In the genomic region with DNA sequence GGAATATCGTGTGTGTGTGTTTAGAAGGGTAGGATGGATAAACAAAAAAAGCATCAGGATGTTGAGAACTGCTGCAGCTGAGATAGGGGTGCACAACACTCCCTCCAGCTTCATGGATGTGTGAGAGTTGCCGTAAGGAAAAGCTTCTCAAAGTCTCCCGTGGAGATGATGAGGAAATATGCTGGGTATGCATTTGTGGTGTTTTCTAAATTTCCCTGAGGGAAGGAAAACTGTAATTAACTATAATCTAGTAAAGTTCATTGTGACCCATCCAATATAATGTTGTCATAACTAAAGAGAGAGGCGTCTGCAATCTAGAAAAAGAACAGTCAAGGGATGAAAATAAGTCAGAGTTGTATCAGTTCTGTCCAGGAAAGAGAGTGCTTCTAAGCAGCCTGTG, we compare ENCODE assay signal across 17 cellular contexts. TPM values are rescaled to one million over a fixed set of nuclear protein-coding genes. Genes with fewer than 3 reads are reported as not detected.
A peak's percentile ranks its signal among the peaks of the same experiment; 100 is the strongest.
DNase-seq lines count a peak whose midpoint lies in the region; ATAC-seq, FAIRE-seq and TF ChIP-seq lines count a peak whose summit lies in the region.
"Had no signal": no experiment of that assay in that cellular context is flagged by ENCODE, and none has a peak within 500 bp of the region (broad histone marks: within the 10 kb centered on the region; RNA-seq: fewer than 3 reads in every experiment).

No MANE protein-coding gene starts in this region.

- H3K36me3 ChIP-seq in osteoblast (ENCODE audit: insufficient read depth, low read length) = no peaks in the 10 kb centered on the region

- ATAC-seq in HG03469 (IDR thresholded peaks at IDR 0.05; ENCODE audit: unreplicated experiment) = no peak
- no peak for ATAC-seq in HG03354 (IDR thresholded peaks at IDR 0.05; ENCODE audit: poor library complexity, severe bottlenecking, unreplicated experiment)
- ATAC-seq: PC-3 had no signal

- no peaks in the 10 kb centered on the region for H3K9me3 ChIP-seq in osteoblast (ENCODE audit: low read depth, low read length)

- H3K4me1 ChIP-seq in osteoblast (ENCODE audit: insufficient read depth, low read length) = peaks cover 8% of the 10 kb centered on the region

- peak; percentile 95 for FAIRE-seq in endometrium (lab: Jason Lieb, UNC)
- FAIRE-seq: GM12891 had no signal

- H3K4me3 ChIP-seq in osteoblast (ENCODE audit: insufficient read depth, low read length) = no peak overlapping the region

- H4K20me1 ChIP-seq in osteoblast (ENCODE audit: insufficient read depth, low read length) = no peaks in the 10 kb centered on the region

- no peaks in the 10 kb centered on the region for H3K79me2 ChIP-seq in osteoblast (ENCODE audit: insufficient read depth, low read length)

- no peak for TF ChIP-seq CTCF in osteoblast (IDR thresholded peaks at IDR 0.05; ENCODE audit: extremely low read depth, low read depth, low read length)

- DNase-seq in NCI-H2227 treated with DMSO at 0.1 percent for 48 hours (lab: John Stamatoyannopoulos, UW) (peak; percentile 15), NCI-H2227 (lab: John Stamatoyannopoulos, UW; ENCODE audit: unreplicated experiment) (no peak), M059J (ENCODE audit: low read depth) (peak; percentile 31), osteoblast (ENCODE audit: insufficient read length, low spot score, missing footprints) (peak; percentile 66), SHP77 (lab: John Stamatoyannopoulos, UW) (no peak)
- DNase-seq: COR-L47, DMS53, NCI-H2029, NCI-H2171 treated with DMSO at 0.1 percent for 48 hours, NCI-H526, PC-3 had no signal

- H3K4me2 ChIP-seq in osteoblast (ENCODE audit: insufficient read depth, low read length) = no peak overlapping the region

- no peak overlapping the region for H2AFZ ChIP-seq in osteoblast (ENCODE audit: low read length)

- no peak overlapping the region for H3K27ac ChIP-seq in osteoblast (ENCODE audit: low read depth, low read length)
- H3K27ac ChIP-seq: 22Rv1, C4-2B had no signal

- H3K27me3 ChIP-seq in osteoblast (ENCODE audit: insufficient read depth, low read length) = no peaks in the 10 kb centered on the region

RNA-seq across cellular contexts. Expression of a gene that starts 7.2 kb away (rescaled TPM):
- total RNA-seq in M059J (2014; rRNA removed; shearing (Covaris generic)) = 53.1 and 65.3 TPM in 2 replicates
- total RNA-seq in osteoblast = 16.5 and 26.4 TPM in 2 replicates

RNA-seq across cellular contexts. Expression of a gene that starts 13.6 kb away (rescaled TPM):
- total RNA-seq in M059J (2014; rRNA removed; shearing (Covaris generic)) = 5.2 and 14.6 TPM in 2 replicates
- total RNA-seq in osteoblast = 5.0 and 5.1 TPM in 2 replicates

Comparison
In these comparisons a context has a peak if more than half of its experiments do, and no peak if none do; other contexts are left out.
1. DNase-seq: peak in NCI-H2227 treated with DMSO at 0.1 percent for 48 hours (single experiment), M059J (single experiment) and osteoblast (single experiment); none in NCI-H2227 (single experiment) and SHP77 (0 of 2).